23 cellular contexts compared by ENCODE assay signal in the genomic region with DNA sequence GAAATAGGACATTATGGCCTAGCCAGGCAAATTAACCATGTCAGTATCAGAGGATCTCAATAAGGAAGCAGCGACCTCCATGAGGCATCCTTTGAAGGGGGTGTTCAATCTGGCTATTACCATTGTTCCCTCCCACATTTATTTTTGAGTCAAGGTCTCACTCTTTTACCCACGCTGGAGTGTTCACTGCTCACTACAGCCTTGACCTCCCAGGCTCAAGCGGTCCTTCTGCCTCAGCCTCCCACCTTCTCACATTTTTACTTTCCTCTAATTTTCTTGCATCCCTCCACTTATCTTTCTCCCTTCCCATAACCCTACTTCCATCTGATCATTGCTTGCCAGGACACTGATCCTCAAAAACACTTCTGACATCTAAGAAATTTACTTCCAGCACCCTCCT.
DNase-seq lines count a peak whose midpoint lies in the region; ATAC-seq, FAIRE-seq and TF ChIP-seq lines count a peak whose summit lies in the region.
"Had no signal": no experiment of that assay in that cellular context is flagged by ENCODE, and none has a peak within 500 bp of the region (broad histone marks: within the 10 kb centered on the region; RNA-seq: fewer than 3 reads in every experiment).

No MANE protein-coding gene starts in this region.

- BruUV-seq in K562 (replicated peaks; lab: Mats Ljungman, UMichigan) = no TSS peak

- intact Hi-C loops in K562 (cut with micrococcal nuclease) = no loop called here
- intact Hi-C loops in activated naive CD4-positive, alpha-beta T cell treated with anti-CD3 and anti-CD28 coated beads for 36 hours (cut with micrococcal nuclease) = no loop called here

- no peak overlapping the region for H3K27ac ChIP-seq in HEK293 (ENCODE audit: extremely low read depth, low read depth, low read length)
- H3K27ac ChIP-seq in K562 (ENCODE audit: extremely low read depth, low read depth, low read length) = no peak overlapping the region
- H3K27ac ChIP-seq: BLaER1 had no signal

- H3K36me3 ChIP-seq in HEK293 (ENCODE audit: control insufficient read depth in 2 of 2, insufficient read depth in 1 of 2, low read length in 2 of 2) (no peaks in the 10 kb centered on the region), K562 (ENCODE audit: control insufficient read depth, insufficient read depth, low read length) (peaks cover 23% of the 10 kb centered on the region; the same call in 2 of the 3 replicates)
- H3K36me3 ChIP-seq: BLaER1 had no signal

- no peak for FAIRE-seq in K562 (lab: Jason Lieb, UNC)
- FAIRE-seq: A204.1, D721Med, GM12891, GM18507 had no signal

- in situ Hi-C loops in K562 (cut with MboI) = no loop called here

- H3K4me1 Mint-ChIP-seq in neural crest cell = no peaks in the 10 kb centered on the region
- H3K4me1 Mint-ChIP-seq in activated naive CD4-positive, alpha-beta T cell treated with anti-CD3 and anti-CD28 coated beads for 36 hours (ENCODE audit: low read depth) = no peaks in the 10 kb centered on the region
- H3K4me1 Mint-ChIP-seq: B cell; CD14-positive monocyte; CD8-positive, alpha-beta memory T cell; GM23338 had no signal

- H3K79me2 ChIP-seq in K562 (ENCODE audit: control insufficient read depth, insufficient read depth, low read length) = peaks cover 82% of the 10 kb centered on the region

- ATAC-seq in K562 (no peak), HG03039 (IDR thresholded peaks at IDR 0.05; ENCODE audit: unreplicated experiment) (no peak)
- ATAC-seq: GM23338, HCT116 had no signal

- H3K36me3 Mint-ChIP-seq in neural crest cell (ENCODE audit: low read depth) = peaks cover 2% of the 10 kb centered on the region
- H3K36me3 Mint-ChIP-seq in activated naive CD4-positive, alpha-beta T cell treated with anti-CD3 and anti-CD28 coated beads for 36 hours (ENCODE audit: low read depth) = no peaks in the 10 kb centered on the region
- H3K36me3 Mint-ChIP-seq: CD14-positive monocyte had no signal

- CTCF ChIA-PET in HEK293 (lab: Yijun Ruan, JAX) = interaction anchor here (0.6 kb wide), 2 partner anchors 331 to 1011 kb away, joined by 3 read pairs; no protein-coding TSS in a partner anchor
- CTCF ChIA-PET in K562 (lab: Yijun Ruan, JAX; ENCODE audit: low intra/inter-chr PET ratio) = no interaction called here
- CTCF ChIA-PET in activated naive CD4-positive, alpha-beta T cell treated with anti-CD3 and anti-CD28 coated beads for 36 hours (lab: Charles Lee) = no interaction called here
- CTCF ChIA-PET in GM10248 (lab: Yijun Ruan, JAX) = interaction anchor here (1.0 to 1.3 kb wide), 2 partner anchors 13 to 28 kb away, joined by 3 read pairs; no protein-coding TSS in a partner anchor

- no peak for TF ChIP-seq POLR2A in K562 (conservative IDR thresholded peaks at IDR 0.05)

- DNase-seq in K562 (ENCODE audit: extremely low read depth in 1 of 4, low spot score in 3 of 4) = no peak
- DNase-seq in neural crest cell (ENCODE audit: low read depth, low spot score) = no peak
- DNase-seq in activated naive CD4-positive, alpha-beta T cell treated with anti-CD3 and anti-CD28 coated beads for 36 hours = no peak
- no peak for DNase-seq in GM10248 (ENCODE audit: extremely low spot score)
- DNase-seq: CD4-positive, alpha-beta T cell; CD8-positive, alpha-beta memory T cell; DMS 273 treated with DMSO at 0.1 percent for 48 hours; DMS79; EL; GDM1; H9; HFFc6 had no signal

- TF ChIP-seq CTCF in HEK293 (tag by site-specific recombination; IDR thresholded peaks at IDR 0.05) (no peak), K562 (IDR thresholded peaks at IDR 0.05 in 2 of 3, conservative IDR thresholded peaks at IDR 0.05 in 1 of 3; ENCODE audit: insufficient read depth in 2 of 3, low read depth in 1 of 3, low read length in 3 of 3) (no peak), neural crest cell (conservative IDR thresholded peaks at IDR 0.05) (no peak), GM10248 (IDR thresholded peaks at IDR 0.05; ENCODE audit: control extremely low read depth, extremely low read depth, low read depth, missing control alignments) (no peak)

- TF ChIP-seq RAD21 in K562 (CRISPR knock-in tag; conservative IDR thresholded peaks at IDR 0.05 in 1 of 2, IDR thresholded peaks at IDR 0.05 in 1 of 2) = no peak

- H3K4me1 ChIP-seq in HEK293 (ENCODE audit: control insufficient read depth, insufficient read depth, low read length) = no peaks in the 10 kb centered on the region
- H3K4me1 ChIP-seq in K562 (replicated peaks in 1 of 2; ENCODE audit: control insufficient read depth in 2 of 2, insufficient read depth in 2 of 2, low read length in 2 of 2) = no peaks in the 10 kb centered on the region
- H3K4me1 ChIP-seq: BLaER1 had no signal

- H3K9me3 Mint-ChIP-seq in neural crest cell = peaks cover 8% of the 10 kb centered on the region
- no peaks in the 10 kb centered on the region for H3K9me3 Mint-ChIP-seq in activated naive CD4-positive, alpha-beta T cell treated with anti-CD3 and anti-CD28 coated beads for 36 hours
- H3K9me3 Mint-ChIP-seq: CD4-positive, alpha-beta T cell; GM23338; H9; HFFc6 had no signal

- H3K4me3 ChIP-seq in HEK293 (ENCODE audit: low read depth, low read length) = no peak overlapping the region
- no peak overlapping the region for H3K4me3 ChIP-seq in K562
- H3K4me3 ChIP-seq: BLaER1, GM23338 had no signal

- TF ChIP-seq EP300 in K562 (IDR thresholded peaks at IDR 0.05; ENCODE audit: low read length) = no peak

- H3K27ac Mint-ChIP-seq in neural crest cell (ENCODE audit: unreplicated experiment) = peak overlapping the region; percentile 64
- H3K27ac Mint-ChIP-seq in activated naive CD4-positive, alpha-beta T cell treated with anti-CD3 and anti-CD28 coated beads for 36 hours = no peak overlapping the region
- H3K27ac Mint-ChIP-seq: B cell; CD4-positive, alpha-beta T cell; CD8-positive, alpha-beta memory T cell; GM23338; HFFc6 had no signal

- H3K9ac ChIP-seq in K562 (ENCODE audit: insufficient read depth in 1 of 2, low read depth in 2 of 2, low read length in 2 of 2) = no peak overlapping the region
- H3K9ac ChIP-seq: BLaER1 had no signal

- POLR2A ChIA-PET in HEK293 (lab: Yijun Ruan, JAX) (no interaction called here), K562 (lab: Yijun Ruan, JAX) (no interaction called here), GM10248 (lab: Yijun Ruan, JAX) (no interaction called here)

- no peaks in the 10 kb centered on the region for H3K27me3 ChIP-seq in K562 (ENCODE audit: control insufficient read depth in 2 of 2, insufficient read depth in 2 of 2, low read length in 2 of 2)
- H3K27me3 ChIP-seq: BLaER1 had no signal

- H4K20me1 ChIP-seq in K562 (replicated peaks; ENCODE audit: control insufficient read depth, insufficient read depth, low read length) = no peaks in the 10 kb centered on the region
- H4K20me1 ChIP-seq: BLaER1 had no signal

- H3K9me3 ChIP-seq in HEK293 (ENCODE audit: control insufficient read depth, insufficient read depth, low read depth, low read length) = no peaks in the 10 kb centered on the region
- no peaks in the 10 kb centered on the region for H3K9me3 ChIP-seq in K562 (replicated peaks; ENCODE audit: control insufficient read depth, insufficient read depth, low read depth, low read length)
- H3K9me3 ChIP-seq: BLaER1 had no signal

- H3K4me3 Mint-ChIP-seq in neural crest cell = no peak overlapping the region
- H3K4me3 Mint-ChIP-seq in activated naive CD4-positive, alpha-beta T cell treated with anti-CD3 and anti-CD28 coated beads for 36 hours = no peak overlapping the region
- H3K4me3 Mint-ChIP-seq: B cell; CD14-positive monocyte; CD4-positive, alpha-beta T cell; CD8-positive, alpha-beta memory T cell; GM23338; H9; HFFc6 had no signal

- H2AFZ ChIP-seq in K562 (ENCODE audit: low read depth, low read length) = no peak overlapping the region
- H2AFZ ChIP-seq: GM23338 had no signal

- H3K4me2 ChIP-seq in K562 (ENCODE audit: insufficient read depth, low read length) = no peak overlapping the region
- H3K4me2 ChIP-seq: BLaER1, GM23338 had no signal

- 100% methylated on average over 2 of the region's 3 CpGs for WGBS in K562 (ENCODE audit: insufficient coverage, low coverage, missing lambda C conversion rate)

- H3K27me3 Mint-ChIP-seq in neural crest cell (ENCODE audit: low read depth) = no peaks in the 10 kb centered on the region
- peaks cover 19% of the 10 kb centered on the region for H3K27me3 Mint-ChIP-seq in activated naive CD4-positive, alpha-beta T cell treated with anti-CD3 and anti-CD28 coated beads for 36 hours (ENCODE audit: low read depth)
- H3K27me3 Mint-ChIP-seq: B cell had no signal

- H3K9me1 ChIP-seq in K562 (ENCODE audit: control insufficient read depth, insufficient read depth, low read length) = no peaks in the 10 kb centered on the region

TF ChIP-seq in HEK293, 187 proteins besides CTCF, POLR2A, EP300 and RAD21 (continues in another document):
- no peak for TF ChIP-seq ZBTB8A (tag by site-specific recombination; IDR thresholded peaks at IDR 0.05)

TF ChIP-seq in K562, 482 proteins besides CTCF, POLR2A, EP300 and RAD21:
- TF ChIP-seq, protein P1, sequence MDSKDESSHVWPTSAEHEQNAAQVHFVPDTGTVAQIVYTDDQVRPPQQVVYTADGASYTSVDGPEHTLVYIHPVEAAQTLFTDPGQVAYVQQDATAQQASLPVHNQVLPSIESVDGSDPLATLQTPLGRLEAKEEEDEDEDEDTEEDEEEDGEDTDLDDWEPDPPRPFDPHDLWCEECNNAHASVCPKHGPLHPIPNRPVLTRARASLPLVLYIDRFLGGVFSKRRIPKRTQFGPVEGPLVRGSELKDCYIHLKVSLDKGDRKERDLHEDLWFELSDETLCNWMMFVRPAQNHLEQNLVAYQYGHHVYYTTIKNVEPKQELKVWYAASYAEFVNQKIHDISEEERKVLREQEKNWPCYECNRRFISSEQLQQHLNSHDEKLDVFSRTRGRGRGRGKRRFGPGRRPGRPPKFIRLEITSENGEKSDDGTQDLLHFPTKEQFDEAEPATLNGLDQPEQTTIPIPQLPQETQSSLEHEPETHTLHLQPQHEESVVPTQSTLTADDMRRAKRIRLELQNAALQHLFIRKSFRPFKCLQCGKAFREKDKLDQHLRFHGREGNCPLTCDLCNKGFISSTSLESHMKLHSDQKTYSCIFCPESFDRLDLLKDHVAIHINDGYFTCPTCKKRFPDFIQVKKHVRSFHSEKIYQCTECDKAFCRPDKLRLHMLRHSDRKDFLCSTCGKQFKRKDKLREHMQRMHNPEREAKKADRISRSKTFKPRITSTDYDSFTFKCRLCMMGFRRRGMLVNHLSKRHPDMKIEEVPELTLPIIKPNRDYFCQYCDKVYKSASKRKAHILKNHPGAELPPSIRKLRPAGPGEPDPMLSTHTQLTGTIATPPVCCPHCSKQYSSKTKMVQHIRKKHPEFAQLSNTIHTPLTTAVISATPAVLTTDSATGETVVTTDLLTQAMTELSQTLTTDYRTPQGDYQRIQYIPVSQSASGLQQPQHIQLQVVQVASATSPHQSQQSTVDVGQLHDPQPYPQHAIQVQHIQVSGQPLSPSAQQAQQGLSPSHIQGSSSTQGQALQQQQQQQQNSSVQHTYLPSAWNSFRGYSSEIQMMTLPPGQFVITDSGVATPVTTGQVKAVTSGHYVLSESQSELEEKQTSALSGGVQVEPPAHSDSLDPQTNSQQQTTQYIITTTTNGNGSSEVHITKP (IDR thresholded peaks at IDR 0.05; ENCODE audit: partially characterized antibody) = peak; percentile 70
- no peak for TF ChIP-seq FOXM1 (IDR thresholded peaks at IDR 0.05; ENCODE audit: low read depth)
- TF ChIP-seq FOXM1 (CRISPR knock-in tag; IDR thresholded peaks at IDR 0.05; ENCODE audit: low read depth) = no peak
- TF ChIP-seq FOXP1 (CRISPR knock-in tag; IDR thresholded peaks at IDR 0.05) = no peak

Comparison
In these comparisons a context has a peak if more than half of its experiments do, and no peak if none do; other contexts are left out.
1. CTCF ChIA-PET loops: an anchor here in HEK293 (0.6 kb wide) and GM10248 (1.0 to 1.3 kb wide); none called in K562 and activated naive CD4-positive, alpha-beta T cell treated with anti-CD3 and anti-CD28 coated beads for 36 hours.